In the genomic region with DNA sequence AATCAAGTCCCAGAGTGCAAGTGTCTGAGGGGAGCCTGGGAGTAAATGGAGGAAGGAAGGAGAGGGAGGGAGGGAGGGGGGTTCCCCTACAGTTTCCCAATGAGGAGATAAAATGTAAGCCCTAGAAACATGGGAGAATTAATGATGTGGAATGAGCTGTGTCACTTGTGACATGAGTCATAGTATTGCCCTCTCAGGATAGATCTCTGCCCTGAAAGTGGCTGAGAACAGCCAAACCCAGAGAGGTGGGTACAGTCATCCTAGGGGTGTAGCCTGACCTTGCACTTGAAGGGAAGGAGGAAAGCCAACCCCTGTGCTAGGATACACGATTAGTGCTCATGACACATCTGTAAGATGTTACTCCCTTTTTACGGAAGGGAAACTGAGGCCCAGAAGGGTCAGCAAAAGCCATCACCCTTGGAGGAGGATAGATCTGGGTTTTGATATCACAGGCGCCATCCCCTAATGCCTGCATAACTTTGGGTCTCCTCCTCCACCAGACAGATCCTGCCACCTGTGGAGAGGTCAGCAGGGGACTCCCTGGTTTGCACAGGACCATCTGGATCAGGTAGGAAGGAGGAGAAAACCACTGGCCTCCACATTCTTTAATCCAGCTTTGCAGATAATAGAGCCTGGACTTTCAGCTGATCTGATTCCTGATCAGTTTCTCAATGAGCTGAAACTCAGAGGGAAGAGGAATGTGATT, we compare ENCODE assay signal across 9 cellular contexts. TPM values are rescaled to one million over a fixed set of nuclear protein-coding genes. Genes with fewer than 3 reads are reported as not detected.
DNase-seq lines count a peak whose midpoint lies in the region; ATAC-seq and TF ChIP-seq lines count a peak whose summit lies in the region.
"Had no signal": no experiment of that assay in that cellular context is flagged by ENCODE, and none has a peak within 500 bp of the region (broad histone marks: within the 10 kb centered on the region; RNA-seq: fewer than 3 reads in every experiment).

No MANE protein-coding gene starts in this region.

- H3K9me3 ChIP-seq in RWPE2 (ENCODE audit: severe bottlenecking) = no peaks in the 10 kb centered on the region
- H3K9me3 ChIP-seq in psoas muscle = no peaks in the 10 kb centered on the region
- H3K9me3 ChIP-seq in esophagus squamous epithelium = no peaks in the 10 kb centered on the region
- H3K9me3 ChIP-seq: neutrophil had no signal

- H3K36me3 Mint-ChIP-seq in effector memory CD8-positive, alpha-beta T cell (ENCODE audit: insufficient read depth) = peaks cover 6% of the 10 kb centered on the region

- no peak overlapping the region for H3K4me3 Mint-ChIP-seq in effector memory CD8-positive, alpha-beta T cell

- no peak for TF ChIP-seq POLR2A in esophagus squamous epithelium (IDR thresholded peaks at IDR 0.05)

- no peaks in the 10 kb centered on the region for H3K9me3 Mint-ChIP-seq in effector memory CD8-positive, alpha-beta T cell

- ATAC-seq in RWPE2 (ENCODE audit: low read depth) = peak; percentile 25; the same call in 2 of the 3 replicates
- ATAC-seq in effector memory CD8-positive, alpha-beta T cell (replicated peaks) = no peak
- ATAC-seq in psoas muscle = no peak

- 77 to 92% (median 79%) methylated on average over 3 of the region's 3 CpGs for WGBS in psoas muscle, 3 donors
- WGBS in esophagus squamous epithelium, 2 donors = 60 to 68% methylated on average over 1 to 3 of the region's 3 CpGs

- H3K4me1 ChIP-seq in RWPE2 (ENCODE audit: insufficient read depth, poor library complexity, severe bottlenecking) (peaks cover 36% of the 10 kb centered on the region), psoas muscle (no peaks in the 10 kb centered on the region), esophagus squamous epithelium (peaks cover 0 to 61% (median 15%) of the 10 kb centered on the region in 3 donors)

- peak overlapping the region; percentile 53 to 87 for H3K27ac Mint-ChIP-seq in effector memory CD8-positive, alpha-beta T cell

- DNase-seq in stimulated activated naive CD4-positive, alpha-beta T cell treated with Interleukin-2 at 50 U/mL for 16 hours (lab: John Stamatoyannopoulos, UW) = peak; percentile 27
- no peak for DNase-seq in stimulated activated naive CD4-positive, alpha-beta T cell (lab: John Stamatoyannopoulos, UW)
- DNase-seq in RWPE2 (ENCODE audit: low spot score) (no peak), germinal center (ENCODE audit: low spot score) (no peak), psoas muscle (no peak), esophagus squamous epithelium (lab: John Stamatoyannopoulos, UW) (no peak), SIG-M5 (lab: John Stamatoyannopoulos, UW) (no peak)
- no peak for DNase-seq in effector memory CD8-positive, alpha-beta T cell

- peaks cover 24 to 25% of the 10 kb centered on the region in 2 donors for H3K4me1 Mint-ChIP-seq in effector memory CD8-positive, alpha-beta T cell (ENCODE audit: low read depth in 2 of 2)

- no peaks in the 10 kb centered on the region for H3K36me3 ChIP-seq in RWPE2 (ENCODE audit: low read depth)
- H3K36me3 ChIP-seq in psoas muscle (ENCODE audit: insufficient read depth in 1 of 2, low read depth in 1 of 2) = no peaks in the 10 kb centered on the region
- no peaks in the 10 kb centered on the region for H3K36me3 ChIP-seq in esophagus squamous epithelium
- H3K36me3 ChIP-seq: neutrophil had no signal

- H3K27me3 Mint-ChIP-seq in effector memory CD8-positive, alpha-beta T cell = no peaks in the 10 kb centered on the region

- TF ChIP-seq CTCF in RWPE2 (IDR thresholded peaks at IDR 0.05; ENCODE audit: poor library complexity, severe bottlenecking) (no peak), psoas muscle (IDR thresholded peaks at IDR 0.05) (no peak), esophagus squamous epithelium (IDR thresholded peaks at IDR 0.05) (no peak)

- intact Hi-C loops in psoas muscle (cut with DNase I) = no loop called here
- intact Hi-C loops in esophagus squamous epithelium (cut with DNase I) = no loop called here

- H3K27me3 ChIP-seq in RWPE2 (ENCODE audit: insufficient read depth, poor library complexity, severe bottlenecking) (no peaks in the 10 kb centered on the region), psoas muscle (ENCODE audit: insufficient read depth in 3 of 3, low read length in 2 of 3) (no peaks in the 10 kb centered on the region), esophagus squamous epithelium (no peaks in the 10 kb centered on the region)
- H3K27me3 ChIP-seq: neutrophil had no signal

- H3K4me3 ChIP-seq in RWPE2 (ENCODE audit: severe bottlenecking) (no peak overlapping the region), psoas muscle (no peak overlapping the region), esophagus squamous epithelium (no peak overlapping the region)

- H3K27ac ChIP-seq in RWPE2 (ENCODE audit: poor library complexity, severe bottlenecking) = no peak overlapping the region
- H3K27ac ChIP-seq in psoas muscle = no peak overlapping the region
- peak overlapping the region in 1 of 4 donors; percentile 23 for H3K27ac ChIP-seq in esophagus squamous epithelium
- H3K27ac ChIP-seq: neutrophil had no signal

RNA-seq across cellular contexts. Expression of a gene that starts 23.1 kb away (rescaled TPM):
- total RNA-seq in psoas muscle = 10 to 100 TPM in 3 of 4 donors, 1 to 10 TPM in 1; 9.4 to 13.6 (median 12.1) TPM
- 10 to 100 TPM; 10.1 to 11.5 (median 10.9) TPM for polyA plus RNA-seq in psoas muscle
- total RNA-seq in esophagus squamous epithelium = 10 to 100 TPM; 27.3 to 52.8 (median 32.2) TPM
